In genomic region chr7:88073625-88074024, GRCh38 we compare ENCODE assay signal across 16 cellular contexts.
"Had no signal": no experiment of that assay in that cellular context is flagged by ENCODE, and none has a peak within 500 bp of the region (broad histone marks: within the 10 kb centered on the region; RNA-seq: fewer than 3 reads in every experiment).

No MANE protein-coding gene starts in this region.

- H3K27me3 ChIP-seq: esophagus muscularis mucosa, thyroid gland had no signal

- H3K27ac ChIP-seq: coronary artery, esophagus muscularis mucosa, left ventricle myocardium inferior, thyroid gland had no signal

- DNase-seq: activated CD4-positive, alpha-beta memory T cell treated with anti-CD3 and anti-CD28 coated beads, Interleukin-2, amount 10 ng/mL, durations not matched to agents 7 days and 5 days; activated CD4-positive, alpha-beta T cell treated with anti-CD3 and anti-CD28 coated beads for 4 hours; activated gamma-delta T cell; activated T-cell treated with anti-CD3 and anti-CD28 coated beads, Interleukin-2, amount 50 U/mL, for 4 hours; central memory CD4-positive, alpha-beta T cell; effector CD4-positive, alpha-beta T cell; hypothalamus; left ventricle myocardium inferior; mesendoderm; retina; stimulated activated CD4-positive, alpha-beta T cell treated with anti-CD3 and anti-CD28 coated beads, Interleukin-2, amount 100 ng/mL, for 48 hours; stimulated activated naive B cell treated with anti-CD40 and anti-IgM and Interleukin-4, amounts not matched to agents 10 μg/mL and 1 μg/mL and 100 μg/mL, for 72 hours; thyroid gland had no signal

- H3K4me1 ChIP-seq: esophagus muscularis mucosa, left ventricle myocardium inferior, thyroid gland had no signal

- H3K4me3 ChIP-seq: coronary artery, esophagus muscularis mucosa, left ventricle myocardium inferior, thyroid gland had no signal

- H3K9me3 ChIP-seq: left ventricle myocardium inferior, thyroid gland had no signal

- H3K36me3 ChIP-seq: esophagus muscularis mucosa, left ventricle myocardium inferior, thyroid gland had no signal

- ATAC-seq: activated T-cell treated with anti-CD3 and anti-CD28 coated beads, Interleukin-2, amount 50 U/mL, for 4 hours; natural killer cell treated with Interleukin-12 subunit alpha and Interleukin-12 subunit beta and Interleukin-15 and Interleukin-18, amount 100 ng/mL, for 72 hours; stimulated activated naive B cell treated with anti-CD40 and anti-IgM and Interleukin-4, amounts not matched to agents 10 μg/mL and 1 μg/mL and 100 μg/mL, for 72 hours had no signal
